8 cellular contexts compared by ENCODE assay signal in the genomic region with DNA sequence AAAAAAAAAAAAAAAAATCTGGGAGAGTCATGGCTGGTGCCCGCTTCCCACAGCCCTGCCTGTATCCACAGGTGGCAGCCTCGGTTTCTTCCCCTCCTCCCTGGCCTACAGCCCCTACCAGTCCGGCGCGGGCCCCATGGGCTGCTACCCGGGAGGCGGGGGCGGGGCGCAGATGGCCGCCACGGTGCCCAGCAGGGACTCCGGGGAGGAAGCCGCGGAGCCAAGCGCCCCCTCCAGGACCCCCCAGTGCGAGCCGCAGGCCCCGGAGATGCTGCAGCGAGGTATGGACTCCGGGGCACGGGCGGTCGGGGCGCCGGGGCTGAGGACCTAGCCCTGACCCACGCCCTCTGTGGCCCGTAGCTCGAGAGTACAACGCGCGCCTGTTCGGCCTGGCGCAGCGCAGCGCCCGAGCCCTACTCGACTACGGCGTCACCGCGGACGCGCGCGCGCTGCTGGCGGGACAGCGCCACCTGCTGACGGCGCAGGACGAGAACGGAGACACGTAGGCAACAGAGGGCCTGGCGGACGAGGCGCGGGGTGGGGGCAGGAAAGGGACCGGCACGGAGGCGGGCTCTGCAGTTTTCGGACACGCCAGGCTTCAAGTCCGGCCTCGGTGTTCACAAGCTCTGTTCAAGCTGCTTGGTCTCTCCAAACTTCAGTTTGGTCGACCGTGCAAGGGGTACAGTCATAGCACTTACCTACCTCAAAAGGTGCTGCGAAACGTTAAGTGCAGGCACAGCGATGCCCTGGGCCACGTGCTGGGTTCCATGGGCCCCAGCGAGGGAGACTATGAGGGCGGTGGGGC. TPM values are rescaled to one million over a fixed set of nuclear protein-coding genes. Genes with fewer than 3 reads are reported as not detected.
DNase-seq lines count a peak whose midpoint lies in the region; ATAC-seq and TF ChIP-seq lines count a peak whose summit lies in the region.

No MANE protein-coding gene starts in this region.

- 4% methylated on average over 72 of the region's 72 CpGs for WGBS in right cardiac atrium

- H3K27me3 ChIP-seq in right cardiac atrium (ENCODE audit: control insufficient read depth, insufficient read depth) = no peaks in the 10 kb centered on the region
- H3K27me3 ChIP-seq in rectal smooth muscle tissue (ENCODE audit: control insufficient read depth, insufficient read depth, low read length) = no peaks in the 10 kb centered on the region
- no peaks in the 10 kb centered on the region for H3K27me3 ChIP-seq in uterus

- CTCF ChIA-PET in HEK293 (lab: Yijun Ruan, JAX) = interaction anchor here (0.5 to 5.7 kb wide), 40 partner anchors 8 to 709 kb away, joined by 3 to 60 read pairs (median 4); a partner anchor contains a TSS

- H3K9ac ChIP-seq in rectal smooth muscle tissue (ENCODE audit: low read length) = no peak overlapping the region

- H3K27me3 Mint-ChIP-seq in T-helper 1 cell treated with Interleukin-12 subunit alpha and Interleukin-12 subunit beta and Interleukin-4 antibody, amounts not matched to agents 30 μg/mL and 1 μg/mL, for 36 hours (ENCODE audit: low read depth) = no peaks in the 10 kb centered on the region

- H3K9me3 Mint-ChIP-seq in T-helper 1 cell treated with Interleukin-12 subunit alpha and Interleukin-12 subunit beta and Interleukin-4 antibody, amounts not matched to agents 30 μg/mL and 1 μg/mL, for 36 hours = no peaks in the 10 kb centered on the region

- H3K27ac ChIP-seq in HEK293 (ENCODE audit: extremely low read depth, low read depth, low read length) = peak overlapping the region; percentile 74; the same call in 1 of the 2 replicates
- H3K27ac ChIP-seq in right cardiac atrium (ENCODE audit: low read length) = peak overlapping the region; percentile 28
- H3K27ac ChIP-seq in rectal smooth muscle tissue (ENCODE audit: low read depth, low read length) = peak overlapping the region; percentile 97
- peak overlapping the region; percentile 88 to 97 for H3K27ac ChIP-seq in uterus

- POLR2A ChIA-PET in HEK293 (lab: Yijun Ruan, JAX) = interaction anchor here (0.7 to 1.1 kb wide), 5 partner anchors 11 to 455 kb away, joined by 3 to 5 read pairs (median 5); a partner anchor contains a TSS

- intact Hi-C loops in right cardiac atrium (cut with DNase I) (loop anchor here (5.0 to 10.0 kb wide), 4 partner anchors 78 to 185 kb away; a partner anchor contains a TSS), uterus (cut with DNase I; ENCODE audit: low total_unique reads) (no loop called here)

- DNase-seq in NCI-H1092 treated with DMSO at 0.1 percent for 48 hours (lab: John Stamatoyannopoulos, UW) (peak; percentile 70), anterior cingulate cortex (lab: John Stamatoyannopoulos, UW) (peak in 57 of 58 donors; percentile 59 to 91 (median 77)), right cardiac atrium (peak; percentile 91 to 97 (median 97)), uterus (peak; percentile 86 to 89)

- peaks cover 47% of the 10 kb centered on the region for H3K36me3 Mint-ChIP-seq in T-helper 1 cell treated with Interleukin-12 subunit alpha and Interleukin-12 subunit beta and Interleukin-4 antibody, amounts not matched to agents 30 μg/mL and 1 μg/mL, for 36 hours (ENCODE audit: low read depth)

- H3K9me3 ChIP-seq in HEK293 (ENCODE audit: control insufficient read depth, insufficient read depth, low read depth, low read length) (no peaks in the 10 kb centered on the region), right cardiac atrium (ENCODE audit: control insufficient read depth, low read length) (no peaks in the 10 kb centered on the region), uterus (no peaks in the 10 kb centered on the region)

- peak overlapping the region; percentile 63 for H3K27ac Mint-ChIP-seq in T-helper 1 cell treated with Interleukin-12 subunit alpha and Interleukin-12 subunit beta and Interleukin-4 antibody, amounts not matched to agents 30 μg/mL and 1 μg/mL, for 36 hours

- H3K4me1 ChIP-seq in HEK293 (ENCODE audit: control insufficient read depth, insufficient read depth, low read length) (peaks cover 5% of the 10 kb centered on the region; the same call in 1 of the 2 replicates), right cardiac atrium (ENCODE audit: control insufficient read depth, insufficient read depth, low read length) (peaks cover 2% of the 10 kb centered on the region), rectal smooth muscle tissue (ENCODE audit: control insufficient read depth, insufficient read depth, low read length) (peaks cover 52% of the 10 kb centered on the region), uterus (peaks cover 0 to 18% of the 10 kb centered on the region in 2 donors)

- TF ChIP-seq CTCF in HEK293 (tag by site-specific recombination; IDR thresholded peaks at IDR 0.05) = peak; percentile 100
- peak; percentile 91 to 98 (median 94) for TF ChIP-seq CTCF in uterus (IDR thresholded peaks at IDR 0.05)

- H3K4me3 ChIP-seq in HEK293 (ENCODE audit: low read depth, low read length) (peak overlapping the region; percentile 57), right cardiac atrium (ENCODE audit: low read length) (peak overlapping the region; percentile 52), rectal smooth muscle tissue (ENCODE audit: low read length) (peak overlapping the region; percentile 42), uterus (peak overlapping the region; percentile 32 to 67)

- ATAC-seq in right cardiac atrium = peak; percentile 75 to 79

- H3K36me3 ChIP-seq in HEK293 (ENCODE audit: control insufficient read depth in 2 of 2, insufficient read depth in 1 of 2, low read length in 2 of 2) = peaks cover 0 to 24% of the 10 kb centered on the region in 2 experiments; a peak in 1 of 3 replicates
- peaks cover 16% of the 10 kb centered on the region for H3K36me3 ChIP-seq in rectal smooth muscle tissue (ENCODE audit: control insufficient read depth, insufficient read depth, low read length)
- no peaks in the 10 kb centered on the region for H3K36me3 ChIP-seq in uterus

- peaks cover 34% of the 10 kb centered on the region for H3K4me1 Mint-ChIP-seq in T-helper 1 cell treated with Interleukin-12 subunit alpha and Interleukin-12 subunit beta and Interleukin-4 antibody, amounts not matched to agents 30 μg/mL and 1 μg/mL, for 36 hours (ENCODE audit: low read depth)

- TF ChIP-seq POLR2A in GM10847 (IDR thresholded peaks at IDR 0.05; ENCODE audit: extremely low read depth, insufficient read length) (peak; percentile 40), uterus (IDR thresholded peaks at IDR 0.05) (peak; percentile 41 to 70)

- peak overlapping the region; percentile 70 for H3K4me3 Mint-ChIP-seq in T-helper 1 cell treated with Interleukin-12 subunit alpha and Interleukin-12 subunit beta and Interleukin-4 antibody, amounts not matched to agents 30 μg/mL and 1 μg/mL, for 36 hours

TF ChIP-seq in HEK293, 187 proteins besides CTCF, POLR2A, EP300 and RAD21 (continues in another document):
- TF ChIP-seq ZNF16 (tag by site-specific recombination; IDR thresholded peaks at IDR 0.05; ENCODE audit: low read depth) (no peak), ZNF510 (tag by site-specific recombination; IDR thresholded peaks at IDR 0.05; ENCODE audit: insufficient replicate concordance) (no peak), ZNF416 (tag by site-specific recombination; IDR thresholded peaks at IDR 0.05) (no peak), ZNF266 (tag by site-specific recombination; IDR thresholded peaks at IDR 0.05; ENCODE audit: low read depth) (no peak), ZNF792 (tag by site-specific recombination; IDR thresholded peaks at IDR 0.05) (peak; percentile 17; the same call in 1 of the 2 replicates), ZFHX2 (tag by site-specific recombination; conservative IDR thresholded peaks at IDR 0.05) (peak; percentile 68), ZNF274 (IDR thresholded peaks at IDR 0.05; ENCODE audit: low read length) (no peak), ZNF274 (tag by site-specific recombination; IDR thresholded peaks at IDR 0.05; ENCODE audit: borderline replicate concordance) (no peak), ZNF146 (tag by site-specific recombination; IDR thresholded peaks at IDR 0.05) (peak; percentile 68), GFI1B (tag by site-specific recombination; IDR thresholded peaks at IDR 0.05) (no peak), ZBTB1 (tag by site-specific recombination; IDR thresholded peaks at IDR 0.05) (no peak)
- TF ChIP-seq, protein P1, sequence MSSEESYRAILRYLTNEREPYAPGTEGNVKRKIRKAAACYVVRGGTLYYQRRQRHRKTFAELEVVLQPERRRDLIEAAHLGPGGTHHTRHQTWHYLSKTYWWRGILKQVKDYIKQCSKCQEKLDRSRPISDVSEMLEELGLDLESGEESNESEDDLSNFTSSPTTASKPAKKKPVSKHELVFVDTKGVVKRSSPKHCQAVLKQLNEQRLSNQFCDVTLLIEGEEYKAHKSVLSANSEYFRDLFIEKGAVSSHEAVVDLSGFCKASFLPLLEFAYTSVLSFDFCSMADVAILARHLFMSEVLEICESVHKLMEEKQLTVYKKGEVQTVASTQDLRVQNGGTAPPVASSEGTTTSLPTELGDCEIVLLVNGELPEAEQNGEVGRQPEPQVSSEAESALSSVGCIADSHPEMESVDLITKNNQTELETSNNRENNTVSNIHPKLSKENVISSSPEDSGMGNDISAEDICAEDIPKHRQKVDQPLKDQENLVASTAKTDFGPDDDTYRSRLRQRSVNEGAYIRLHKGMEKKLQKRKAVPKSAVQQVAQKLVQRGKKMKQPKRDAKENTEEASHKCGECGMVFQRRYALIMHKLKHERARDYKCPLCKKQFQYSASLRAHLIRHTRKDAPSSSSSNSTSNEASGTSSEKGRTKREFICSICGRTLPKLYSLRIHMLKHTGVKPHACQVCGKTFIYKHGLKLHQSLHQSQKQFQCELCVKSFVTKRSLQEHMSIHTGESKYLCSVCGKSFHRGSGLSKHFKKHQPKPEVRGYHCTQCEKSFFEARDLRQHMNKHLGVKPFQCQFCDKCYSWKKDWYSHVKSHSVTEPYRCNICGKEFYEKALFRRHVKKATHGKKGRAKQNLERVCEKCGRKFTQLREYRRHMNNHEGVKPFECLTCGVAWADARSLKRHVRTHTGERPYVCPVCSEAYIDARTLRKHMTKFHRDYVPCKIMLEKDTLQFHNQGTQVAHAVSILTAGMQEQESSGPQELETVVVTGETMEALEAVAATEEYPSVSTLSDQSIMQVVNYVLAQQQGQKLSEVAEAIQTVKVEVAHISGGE (tag by site-specific recombination; conservative IDR thresholded peaks at IDR 0.05; ENCODE audit: low read depth) = no peak; the same call in none of the 2 replicates

RNA-seq across cellular contexts. Expression of a gene that starts 3.9 kb away (rescaled TPM):
- total RNA-seq in right cardiac atrium (10 to 100 TPM in 3 of 4 donors, 1 to 10 TPM in 1; 9.3 to 18.2 (median 15.3) TPM), uterus (10 to 100 TPM in 2 of 4 donors, 1 to 10 TPM in 2; 6.4 to 61.7 (median 10.7) TPM)
- 9.7 TPM for polyA plus RNA-seq in right cardiac atrium

RNA-seq across cellular contexts. Expression of a gene that starts 19.2 kb away (rescaled TPM):
- total RNA-seq in right cardiac atrium = 1 to 10 TPM; 4.6 to 9.4 (median 6.6) TPM
- polyA plus RNA-seq in right cardiac atrium = 5.7 TPM
- 100 to 1,000 TPM in 1 of 4 donors, 10 to 100 TPM in 2, not detected in 1; 31.3 to 114 (median 37.3) TPM for total RNA-seq in uterus

RNA-seq across cellular contexts. Expression of a gene that starts 21.2 kb away (rescaled TPM):
- total RNA-seq in right cardiac atrium (10 to 100 TPM; 14.0 to 15.6 (median 14.4) TPM), uterus (10 to 100 TPM in 3 of 4 donors, 1 to 10 TPM in 1; 6.8 to 40.0 (median 16.7) TPM)
- polyA plus RNA-seq in right cardiac atrium = 14.4 TPM

RNA-seq across cellular contexts. Expression of a gene that starts 33.0 kb away (rescaled TPM):
- total RNA-seq in right cardiac atrium = 10 to 100 TPM; 68.7 to 78.6 (median 71.6) TPM
- polyA plus RNA-seq in right cardiac atrium = 94.6 TPM
- 10 to 100 TPM; 26.2 to 51.6 (median 35.6) TPM for total RNA-seq in uterus

RNA-seq across cellular contexts. Expression of a gene that starts 51.9 kb away (rescaled TPM):
- total RNA-seq in right cardiac atrium = not detected
- 0.09 TPM for polyA plus RNA-seq in right cardiac atrium
- total RNA-seq in uterus = under 1 TPM in 1 of 4 donors, not detected in 3; 0.21 TPM

Comparison
In these comparisons a context has a peak if more than half of its experiments do, and no peak if none do; other contexts are left out.
1. Peak in every context shown above with its lines: DNase-seq, ATAC-seq, H3K4me3 ChIP-seq and H3K27ac ChIP-seq.
2. H3K27ac ChIP-seq: peak in every context shown above with its lines; median percentile 97 in rectal smooth muscle tissue; 92 in uterus; 74 in HEK293; 28 in right cardiac atrium.